In the genomic region with DNA sequence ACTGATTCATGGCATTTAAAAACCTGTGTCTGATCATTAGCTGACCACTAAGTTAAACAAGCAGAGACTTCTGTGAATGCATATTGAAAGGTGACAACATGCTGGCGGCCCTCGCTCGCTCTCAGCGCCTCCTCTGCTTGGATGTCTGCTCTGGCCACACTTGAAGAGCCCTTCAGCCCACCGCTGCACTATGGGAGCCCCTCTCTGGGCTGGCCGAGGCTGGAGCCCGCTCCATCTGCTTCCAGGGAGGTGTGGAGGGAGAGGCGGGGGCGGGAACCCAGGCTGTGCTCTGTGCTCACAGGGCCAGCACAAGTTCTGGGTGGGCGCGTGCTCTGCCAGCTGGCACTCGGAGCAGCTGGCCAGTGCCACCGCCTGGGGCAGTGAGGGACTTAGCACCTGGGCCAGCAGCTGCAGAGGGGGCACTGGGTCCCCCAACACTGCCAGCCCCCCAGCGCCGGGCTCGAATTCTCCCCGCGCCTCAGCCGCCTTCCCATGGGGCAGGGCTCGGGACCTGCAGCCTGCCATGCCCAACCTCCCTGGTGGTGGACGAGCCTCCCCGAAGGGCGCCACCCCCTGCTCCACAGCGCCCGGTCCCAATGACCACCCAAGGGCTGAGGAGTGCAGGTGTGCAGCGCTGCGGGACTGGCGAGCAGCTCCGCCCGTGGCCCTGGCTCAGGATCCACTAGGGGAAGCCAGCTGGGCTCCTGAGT, we compare ENCODE assay signal across 21 cellular contexts.
A peak's percentile ranks its signal among the peaks of the same experiment; 100 is the strongest.
DNase-seq lines count a peak whose midpoint lies in the region; FAIRE-seq and TF ChIP-seq lines count a peak whose summit lies in the region.
"Had no signal": no experiment of that assay in that cellular context is flagged by ENCODE, and none has a peak within 500 bp of the region (broad histone marks: within the 10 kb centered on the region; RNA-seq: fewer than 3 reads in every experiment).

No MANE protein-coding gene starts in this region.

- H2AK5ac ChIP-seq in neuronal stem cell (ENCODE audit: low read depth, low read length), result no peak overlapping the region

- H3K9ac ChIP-seq in kidney (ENCODE audit: low read length in 2 of 2), result no peak overlapping the region
- H3K9ac ChIP-seq in neuronal stem cell (ENCODE audit: low read depth, low read length, poor library complexity), result no peak overlapping the region
- H3K9ac ChIP-seq: BLaER1 treated with 17β-estradiol and CSF1 and Interleukin-3, amounts not matched to agents 10 nM and 100 nM; GM23248 had no signal

- H2BK120ac ChIP-seq in neuronal stem cell (ENCODE audit: low read depth, low read length), result no peak overlapping the region

- H3K9me3 ChIP-seq in kidney (ENCODE audit: control insufficient read depth in 1 of 2, low read length in 2 of 2) (peaks cover 0 to 3% of the 10 kb centered on the region in 2 donors), neuronal stem cell (replicated peaks in 1 of 2; ENCODE audit: control insufficient read depth in 2 of 2, insufficient read depth in 1 of 2, low read depth in 1 of 2, low read length in 2 of 2) (peaks cover 3% of the 10 kb centered on the region in 2 donors), small intestine (ENCODE audit: control insufficient read depth, low read depth) (no peaks in the 10 kb centered on the region)

- H2BK12ac ChIP-seq in neuronal stem cell (ENCODE audit: low read length), result no peak overlapping the region

- H3K4ac ChIP-seq in neuronal stem cell (ENCODE audit: low read length), result no peak overlapping the region

- H3K4me3 ChIP-seq in kidney (ENCODE audit: low read length in 2 of 2), result no peak overlapping the region
- H3K4me3 ChIP-seq in neuronal stem cell (ENCODE audit: low read length in 2 of 2), result no peak overlapping the region
- H3K4me3 ChIP-seq in small intestine (ENCODE audit: low read depth in 1 of 2, low read length in 2 of 2), result no peak overlapping the region
- H3K4me3 ChIP-seq: BLaER1 treated with 17β-estradiol and CSF1 and Interleukin-3, amounts not matched to agents 10 nM and 100 nM; GM12878; GM23248 had no signal

- no peaks in the 10 kb centered on the region for H3K4me1 ChIP-seq in kidney (ENCODE audit: control insufficient read depth in 1 of 2, insufficient read depth in 1 of 2, low read depth in 1 of 2, low read length in 2 of 2)
- H3K4me1 ChIP-seq in neuronal stem cell (ENCODE audit: control insufficient read depth in 2 of 2, insufficient read depth in 1 of 2, low read depth in 1 of 2, low read length in 2 of 2), result no peaks in the 10 kb centered on the region
- no peaks in the 10 kb centered on the region for H3K4me1 ChIP-seq in small intestine (ENCODE audit: control insufficient read depth in 2 of 2, insufficient read depth in 1 of 2, low read depth in 1 of 2, low read length in 1 of 2)

- no peaks in the 10 kb centered on the region for H3K79me1 ChIP-seq in neuronal stem cell (ENCODE audit: low read depth, low read length)

- no peak overlapping the region for H3K18ac ChIP-seq in neuronal stem cell (ENCODE audit: low read length)

- H4K91ac ChIP-seq in neuronal stem cell (ENCODE audit: low read depth, low read length, poor library complexity), result no peak overlapping the region

- no peak overlapping the region for H4K8ac ChIP-seq in neuronal stem cell (ENCODE audit: low read depth, low read length)

- H3K27me3 ChIP-seq in neuronal stem cell (ENCODE audit: control insufficient read depth in 3 of 3, insufficient read depth in 3 of 3, low read depth in 1 of 3, low read length in 3 of 3), result no peaks in the 10 kb centered on the region
- no peaks in the 10 kb centered on the region for H3K27me3 ChIP-seq in small intestine (ENCODE audit: control insufficient read depth in 2 of 2, insufficient read depth in 2 of 2, low read length in 2 of 2)
- H3K27me3 ChIP-seq: BLaER1 treated with 17β-estradiol and CSF1 and Interleukin-3, amounts not matched to agents 10 nM and 100 nM had no signal

- H2BK5ac ChIP-seq in neuronal stem cell (ENCODE audit: low read length), result no peak overlapping the region

- H3K36me3 ChIP-seq in kidney (ENCODE audit: control insufficient read depth in 1 of 2, insufficient read depth in 2 of 2, low read length in 2 of 2) (no peaks in the 10 kb centered on the region), neuronal stem cell (replicated peaks in 1 of 2; ENCODE audit: control insufficient read depth in 2 of 2, insufficient read depth in 2 of 2, low read length in 2 of 2) (no peaks in the 10 kb centered on the region), small intestine (ENCODE audit: control insufficient read depth in 2 of 2, insufficient read depth in 2 of 2, low read length in 2 of 2) (no peaks in the 10 kb centered on the region)
- H3K36me3 ChIP-seq: BLaER1 treated with 17β-estradiol and CSF1 and Interleukin-3, amounts not matched to agents 10 nM and 100 nM had no signal

- H2BK15ac ChIP-seq in neuronal stem cell (ENCODE audit: low read length), result no peak overlapping the region

- FAIRE-seq in kidney (lab: Jason Lieb, UNC) (no peak), small intestine (lab: Jason Lieb, UNC) (no peak)
- FAIRE-seq: A204.1, D721Med, GM12878, GM19239, H1 had no signal

- H3K23ac ChIP-seq in neuronal stem cell (ENCODE audit: low read depth, low read length, poor library complexity), result no peak overlapping the region

- peak; percentile 11 for DNase-seq in activated gamma-delta T cell (lab: John Stamatoyannopoulos, UW)
- DNase-seq in activated gamma-delta T cell treated with Interleukin-2 at 50 U/mL for 16 hours, result no peak
- peak; percentile 59 for DNase-seq in kidney
- DNase-seq in neuronal stem cell (ENCODE audit: low spot score), result no peak
- no peak for DNase-seq in small intestine
- DNase-seq in NCI-H446 (lab: John Stamatoyannopoulos, UW), result no peak
- DNase-seq: CD4-positive, alpha-beta T cell; DMS 273 treated with DMSO at 0.1 percent for 48 hours; DMS79; EL; GDM1; GM23248; H7; HCEC 1CT had no signal

- TF ChIP-seq CTCF in kidney (IDR thresholded peaks at IDR 0.05; ENCODE audit: borderline replicate concordance, extremely low read depth, insufficient read depth), result no peak

- H3K27ac ChIP-seq in kidney (ENCODE audit: low read depth in 2 of 2, low read length in 2 of 2) (no peak overlapping the region), neuronal stem cell (replicated peaks; ENCODE audit: low read length) (no peak overlapping the region), small intestine (ENCODE audit: low read depth in 1 of 2, low read length in 1 of 2) (no peak overlapping the region)
- H3K27ac ChIP-seq: 22Rv1; BLaER1 treated with 17β-estradiol and CSF1 and Interleukin-3, amounts not matched to agents 10 nM and 100 nM; GM23248 had no signal

- intact Hi-C loops in kidney (cut with DNase I), result no loop called here

- no CpG with 5 or more reads among the region's 30 CpGs for WGBS in neuronal stem cell (ENCODE audit: extremely low coverage in 2 of 2, insufficient read length in 2 of 2, insufficient replicate concordance in 1 of 2), 2 donors
- WGBS in small intestine, 3 donors, result 92 to 94% (median 92%) methylated on average over 24 to 30 of the region's 30 CpGs

- H3K4me2 ChIP-seq in neuronal stem cell (ENCODE audit: insufficient read depth, low read length, poor library complexity, severe bottlenecking), result no peak overlapping the region
- H3K4me2 ChIP-seq: BLaER1 treated with 17β-estradiol and CSF1 and Interleukin-3, amounts not matched to agents 10 nM and 100 nM had no signal

- peak overlapping the region; percentile 38 for H3K14ac ChIP-seq in neuronal stem cell (ENCODE audit: low read length)

- no peak overlapping the region for H2AFZ ChIP-seq in neuronal stem cell (ENCODE audit: low read length)
- H2AFZ ChIP-seq: GM23248 had no signal

Comparison
In these comparisons a context has a peak if more than half of its experiments do, and no peak if none do; other contexts are left out.
1. DNase-seq: peak in activated gamma-delta T cell (single experiment) and kidney (single experiment); none in activated gamma-delta T cell treated with Interleukin-2 at 50 U/mL for 16 hours (single experiment), neuronal stem cell (single experiment), small intestine (single experiment) and NCI-H446 (0 of 2).